Comparison of ENCODE assay signal across 12 cellular contexts in the genomic region with DNA sequence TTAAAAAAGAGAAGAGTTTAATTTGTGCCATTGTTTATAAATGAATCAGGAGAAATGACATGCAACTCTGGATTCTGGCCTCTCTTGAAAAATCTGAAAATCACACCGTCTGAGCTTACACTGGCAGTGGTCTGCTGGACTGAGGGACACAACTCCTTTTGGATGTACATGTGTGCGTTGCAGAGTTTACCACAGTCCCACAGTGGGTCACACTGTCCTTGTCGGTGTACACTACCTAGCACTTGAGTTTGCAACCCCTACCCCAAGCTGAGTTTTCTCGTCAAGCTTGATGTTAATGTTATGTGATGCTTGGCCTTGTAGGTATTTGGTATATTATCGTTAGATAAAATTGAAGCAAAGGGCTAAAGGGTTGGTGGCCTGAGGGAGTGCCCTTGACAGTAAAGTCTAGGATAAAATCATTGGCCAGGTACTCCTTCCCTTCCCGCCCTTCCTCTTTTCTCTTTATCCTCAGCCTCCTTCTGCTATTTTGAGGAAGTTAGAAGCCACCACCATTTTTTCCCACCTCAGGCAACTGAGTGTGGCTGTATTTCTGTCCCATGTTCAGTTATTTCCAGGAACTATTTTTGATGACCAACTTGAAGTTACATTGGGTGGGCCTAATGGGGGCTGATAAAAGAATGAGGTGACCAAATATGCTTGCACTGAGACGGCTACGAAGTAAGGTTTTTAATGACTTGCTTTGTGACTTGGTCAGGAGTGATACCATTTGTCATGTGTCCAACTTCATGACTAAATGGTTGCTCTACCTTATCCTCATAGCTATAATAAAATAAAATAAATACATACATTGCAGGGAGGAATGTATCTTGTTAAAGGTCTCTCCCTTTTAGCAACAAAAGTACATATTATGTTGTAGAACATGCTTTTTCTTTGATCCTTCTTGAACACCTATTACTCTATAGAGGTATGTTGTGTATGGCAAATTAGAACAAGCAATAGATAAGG. TPM values are rescaled to one million over a fixed set of nuclear protein-coding genes. Genes with fewer than 3 reads are reported as not detected.
A peak's percentile ranks its signal among the peaks of the same experiment; 100 is the strongest.
DNase-seq lines count a peak whose midpoint lies in the region; ATAC-seq, FAIRE-seq and TF ChIP-seq lines count a peak whose summit lies in the region.
"Had no signal": no experiment of that assay in that cellular context is flagged by ENCODE, and none has a peak within 500 bp of the region (broad histone marks: within the 10 kb centered on the region; RNA-seq: fewer than 3 reads in every experiment).

No MANE protein-coding gene starts in this region.

- intact Hi-C loops in K562 (cut with micrococcal nuclease), result no loop called here
- intact Hi-C loops in transverse colon (cut with DNase I; ENCODE audit: low total_unique reads), result no loop called here

- no TSS peak for BruUV-seq in K562 (replicated peaks; lab: Mats Ljungman, UMichigan)

- peak overlapping the region; percentile 58 for H3K4me3 ChIP-seq in SK-N-MC
- H3K4me3 ChIP-seq in K562, result no peak overlapping the region
- no peak overlapping the region for H3K4me3 ChIP-seq in transverse colon

- in situ Hi-C loops in K562 (cut with MboI), result no loop called here
- in situ Hi-C loops in transverse colon (cut with MboI; ENCODE audit: low pct_ligation_motif_present in 1 of 4, low pct_unique_long_range_greater_than_20kb in 1 of 4, low sequenced_read_pairs in 3 of 4), result no loop called here

- ATAC-seq in K562 (peak; percentile 25), GM21723 (IDR thresholded peaks at IDR 0.05; ENCODE audit: unreplicated experiment) (no peak), GM19328 (IDR thresholded peaks at IDR 0.05; ENCODE audit: unreplicated experiment) (no peak)

- peaks cover 43% of the 10 kb centered on the region for H3K36me3 Mint-ChIP-seq in activated naive CD4-positive, alpha-beta T cell treated with anti-CD3 and anti-CD28 coated beads, Interleukin-2, amount 10 ng/mL, durations not matched to agents 7 days and 5 days

- no peak for TF ChIP-seq CTCF in K562 (IDR thresholded peaks at IDR 0.05 in 2 of 3, conservative IDR thresholded peaks at IDR 0.05 in 1 of 3; ENCODE audit: insufficient read depth in 2 of 3, low read depth in 1 of 3, low read length in 3 of 3)
- no peak for TF ChIP-seq CTCF in transverse colon (IDR thresholded peaks at IDR 0.05)

- H3K27ac Mint-ChIP-seq in activated naive CD4-positive, alpha-beta T cell treated with anti-CD3 and anti-CD28 coated beads, Interleukin-2, amount 10 ng/mL, durations not matched to agents 7 days and 5 days, result peak overlapping the region; percentile 79

- H2AFZ ChIP-seq in K562 (ENCODE audit: low read depth, low read length), result no peak overlapping the region

- no peaks in the 10 kb centered on the region for H3K27me3 Mint-ChIP-seq in activated naive CD4-positive, alpha-beta T cell treated with anti-CD3 and anti-CD28 coated beads, Interleukin-2, amount 10 ng/mL, durations not matched to agents 7 days and 5 days

- 14% methylated on average over 8 of the region's 8 CpGs for WGBS in K562 (ENCODE audit: insufficient coverage, low coverage, missing lambda C conversion rate)
- 44 to 83% methylated on average over 4 to 8 of the region's 8 CpGs for WGBS in transverse colon (ENCODE audit: low coverage in 1 of 2), 2 donors

- no peak overlapping the region for H3K4me3 Mint-ChIP-seq in activated naive CD4-positive, alpha-beta T cell treated with anti-CD3 and anti-CD28 coated beads, Interleukin-2, amount 10 ng/mL, durations not matched to agents 7 days and 5 days
- H3K4me3 Mint-ChIP-seq: H9 had no signal

- peak; percentile 15 for FAIRE-seq in K562 (lab: Jason Lieb, UNC)

- peaks cover 5% of the 10 kb centered on the region; the same call in 1 of the 2 replicates for H4K20me1 ChIP-seq in K562 (replicated peaks; ENCODE audit: control insufficient read depth, insufficient read depth, low read length)

- H3K79me2 ChIP-seq in K562 (ENCODE audit: control insufficient read depth, insufficient read depth, low read length), result peaks cover 99% of the 10 kb centered on the region

- no peaks in the 10 kb centered on the region for H3K9me3 Mint-ChIP-seq in activated naive CD4-positive, alpha-beta T cell treated with anti-CD3 and anti-CD28 coated beads, Interleukin-2, amount 10 ng/mL, durations not matched to agents 7 days and 5 days
- H3K9me3 Mint-ChIP-seq: H9 had no signal

- peaks cover 47 to 77% of the 10 kb centered on the region in 2 experiments for H3K4me1 ChIP-seq in K562 (replicated peaks in 1 of 2; ENCODE audit: control insufficient read depth in 2 of 2, insufficient read depth in 2 of 2, low read length in 2 of 2)
- H3K4me1 ChIP-seq in transverse colon, result peaks cover 59 to 89% (median 79%) of the 10 kb centered on the region in 4 donors

- TF ChIP-seq EP300 in K562 (IDR thresholded peaks at IDR 0.05; ENCODE audit: low read length) (peak; percentile 58; the same call in 1 of the 2 replicates), transverse colon (IDR thresholded peaks at IDR 0.05; ENCODE audit: low read depth) (no peak)

- POLR2A ChIA-PET in K562 (lab: Yijun Ruan, JAX), result interaction anchor here (0.6 to 1.9 kb wide), 6 partner anchors 9 to 36 kb away, joined by 3 to 4 read pairs (median 4); no protein-coding TSS in a partner anchor

- H3K27me3 ChIP-seq in K562 (ENCODE audit: control insufficient read depth in 2 of 2, insufficient read depth in 2 of 2, low read length in 2 of 2), result no peaks in the 10 kb centered on the region
- H3K27me3 ChIP-seq in transverse colon, result no peaks in the 10 kb centered on the region

- TF ChIP-seq POLR2A in K562 (conservative IDR thresholded peaks at IDR 0.05) (no peak), transverse colon (IDR thresholded peaks at IDR 0.05) (no peak)

- H3K27ac ChIP-seq in SK-N-MC (peak overlapping the region; percentile 94), K562 (ENCODE audit: extremely low read depth, low read depth, low read length) (peak overlapping the region; percentile 66), transverse colon (peak overlapping the region; percentile 54 to 93 (median 76))

- H3K9me3 ChIP-seq in SK-N-MC (ENCODE audit: low read depth, low read length) (no peaks in the 10 kb centered on the region), K562 (replicated peaks; ENCODE audit: control insufficient read depth, insufficient read depth, low read depth, low read length) (no peaks in the 10 kb centered on the region), transverse colon (no peaks in the 10 kb centered on the region)

- no peaks in the 10 kb centered on the region for H3K36me3 ChIP-seq in SK-N-MC (ENCODE audit: insufficient read depth, low read length)
- H3K36me3 ChIP-seq in K562 (ENCODE audit: control insufficient read depth, insufficient read depth, low read length), result peaks cover 56% of the 10 kb centered on the region
- no peaks in the 10 kb centered on the region for H3K36me3 ChIP-seq in transverse colon

- CTCF ChIA-PET in activated naive CD4-positive, alpha-beta T cell treated with anti-CD3 and anti-CD28 coated beads, Interleukin-2, amount 10 ng/mL, durations not matched to agents 7 days and 5 days (lab: Charles Lee), result interaction anchor here (1.0 to 1.5 kb wide), 2 partner anchors 13 to 54 kb away, joined by 3 read pairs; no protein-coding TSS in a partner anchor
- CTCF ChIA-PET in K562 (lab: Yijun Ruan, JAX; ENCODE audit: low intra/inter-chr PET ratio), result no interaction called here

- no peak for TF ChIP-seq RAD21 in K562 (CRISPR knock-in tag; conservative IDR thresholded peaks at IDR 0.05 in 1 of 2, IDR thresholded peaks at IDR 0.05 in 1 of 2)

- no peak for DNase-seq in activated naive CD4-positive, alpha-beta T cell treated with anti-CD3 and anti-CD28 coated beads, Interleukin-2, amount 10 ng/mL, durations not matched to agents 7 days and 5 days
- no peak for DNase-seq in activated naive CD4-positive, alpha-beta T cell treated with anti-CD3 and anti-CD28 coated beads, Interleukin-2, amount 50 U/mL, for 16 hours
- DNase-seq in SK-N-MC (ENCODE audit: low read depth, low spot score) (no peak), K562 (ENCODE audit: extremely low read depth in 1 of 4, low spot score in 3 of 4) (peak in 1 of 4 experiments; percentile 55), transverse colon (no peak), islet precursor cell (no peak)
- DNase-seq: cortex of kidney, DND-41, H9, NCI-H446 treated with DMSO at 0.1 percent for 48 hours had no signal

- H3K9me1 ChIP-seq in K562 (ENCODE audit: control insufficient read depth, insufficient read depth, low read length), result no peaks in the 10 kb centered on the region

- H3K4me2 ChIP-seq in K562 (ENCODE audit: insufficient read depth, low read length), result peak overlapping the region; percentile 53

- H3K9ac ChIP-seq in SK-N-MC (ENCODE audit: insufficient read length), result peak overlapping the region; percentile 47
- H3K9ac ChIP-seq in K562 (ENCODE audit: insufficient read depth in 1 of 2, low read depth in 2 of 2, low read length in 2 of 2), result peak overlapping the region in 1 of 2 experiments; percentile 28; a peak in 1 of 4 replicates

- H3K4me1 Mint-ChIP-seq in activated naive CD4-positive, alpha-beta T cell treated with anti-CD3 and anti-CD28 coated beads, Interleukin-2, amount 10 ng/mL, durations not matched to agents 7 days and 5 days, result peaks cover 68% of the 10 kb centered on the region

TF ChIP-seq in K562, 482 proteins besides CTCF, POLR2A, EP300 and RAD21 (continues in another document):
- no peak for TF ChIP-seq U2AF1 (optimal IDR thresholded peaks at IDR 0.05; ENCODE audit: low read depth, low read length)
- TF ChIP-seq MTF1 (CRISPR knock-in tag; IDR thresholded peaks at IDR 0.05; ENCODE audit: borderline replicate concordance), result no peak

RNA-seq across cellular contexts. Expression of a gene that starts 11.8 kb away (rescaled TPM):
- total RNA-seq in K562 (2011; cell fraction: chromatin; rRNA removed; ENCODE audit: low replicate concordance), result 39.8 and 48.2 TPM in 2 replicates
- total RNA-seq in K562 (2011; cell fraction: nucleolus; rRNA removed), result 25.1 and 26.7 TPM in 2 replicates
- 44.3 and 59.5 TPM in 2 replicates for total RNA-seq in K562 (2011; cell fraction: nucleoplasm; rRNA removed)
- total RNA-seq in K562 (2014; rRNA removed) (56.4 and 69.8 TPM in 2 replicates), K562 (2014; rRNA removed; fragmentation: Illumina TruSeq; extraction: Trizol) (44.5 and 49.4 TPM in 2 replicates), K562 (2015; rRNA removed; fragmentation: Illumina TruSeq; extraction: Trizol) (58.5 and 58.9 TPM in 2 replicates), K562 (2021) (71.9 and 80.4 TPM in 2 replicates), transverse colon (10 to 100 TPM; 19.3 to 34.8 (median 28.8) TPM)
- polyA plus RNA-seq in K562 (2011; rRNA removed) (31.5 and 53.1 TPM in 2 replicates), K562 (2014; fragmentation: Illumina TruSeq; extraction: Trizol) (85.3 and 88.7 TPM in 2 replicates), K562 (2014; fragmentation: Nextera tagmentation; extraction: Ambion mirVana) (10 to 100 TPM; 11.0 to 15.7 TPM), K562 (2014; rRNA removed) (52.5 and 54.0 TPM in 2 replicates)
- polyA plus RNA-seq in K562 (2011; cell fraction: cytosol; rRNA removed), result 38.3 and 62.4 TPM in 2 replicates
- 50.2 and 94.2 TPM in 2 replicates for polyA plus RNA-seq in K562 (2011; cell fraction: nucleus; rRNA removed)
- 56.3 and 67.9 TPM in 2 replicates for polyA plus RNA-seq in K562 (2012)
- polyA minus RNA-seq in K562 (2011; rRNA and poly(A)+ RNA removed), result 40.7 and 49.1 TPM in 2 replicates
- polyA minus RNA-seq in K562 (2011; cell fraction: cytosol; rRNA and poly(A)+ RNA removed), result 25.5 and 37.9 TPM in 2 replicates
- polyA minus RNA-seq in K562 (2011; cell fraction: nucleus; rRNA and poly(A)+ RNA removed), result 13.3 and 26.4 TPM in 2 replicates
